Comparison of ENCODE assay signal across 8 cellular contexts in the genomic region with DNA sequence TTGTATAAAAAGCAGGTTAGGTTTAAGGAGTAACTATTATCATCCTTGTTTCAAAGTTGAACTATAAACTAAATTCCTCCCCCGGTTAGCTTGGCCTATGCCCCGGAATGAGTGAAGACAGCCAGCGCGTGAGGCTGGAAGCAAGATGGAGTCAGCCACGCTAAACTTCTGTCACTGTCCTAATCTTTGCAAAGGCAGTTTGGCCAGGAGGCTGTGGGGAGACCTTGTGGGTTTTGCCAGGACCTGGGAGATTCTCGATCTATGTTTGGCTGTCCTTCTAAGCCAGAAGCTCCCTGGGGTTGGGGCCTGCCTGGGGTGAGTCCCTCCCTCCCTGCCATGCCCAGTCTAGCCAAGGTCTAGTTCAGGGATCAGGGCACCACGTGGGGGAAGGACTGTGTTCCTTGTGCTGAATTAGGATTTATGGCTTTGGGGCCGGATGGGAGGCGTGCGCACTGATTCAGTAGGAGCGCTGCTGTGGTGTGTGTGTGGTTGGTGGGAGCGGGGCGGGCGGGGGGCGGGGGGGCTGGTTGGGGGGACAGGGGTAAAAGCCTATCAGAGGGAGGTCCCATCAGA. TPM values are rescaled to one million over a fixed set of nuclear protein-coding genes. Genes with fewer than 3 reads are reported as not detected.
DNase-seq lines count a peak whose midpoint lies in the region; ATAC-seq and TF ChIP-seq lines count a peak whose summit lies in the region.

No MANE protein-coding gene starts in this region.

- no peak for TF ChIP-seq POLR2A in tibial nerve (IDR thresholded peaks at IDR 0.05)

- peak overlapping the region; percentile 81 for H3K56ac ChIP-seq in mesendoderm (ENCODE audit: low read length)

- H2AFZ ChIP-seq in GM23248, result peak overlapping the region; percentile 81

- no peak for TF ChIP-seq CTCF in choroid plexus epithelial cell (conservative IDR thresholded peaks at IDR 0.05; ENCODE audit: low read depth, low read length)
- no peak for TF ChIP-seq CTCF in tibial nerve (IDR thresholded peaks at IDR 0.05)

- in situ Hi-C loops in GM23248 (cut with MboI), result no loop called here

- no peak overlapping the region for H3K23ac ChIP-seq in mesendoderm (ENCODE audit: low read length)

- H3K4me3 ChIP-seq in GM23248 (peak overlapping the region; percentile 83; the same call in 1 of the 2 replicates), choroid plexus epithelial cell (ENCODE audit: low read depth, low read length) (peak overlapping the region; percentile 67), mesendoderm (ENCODE audit: low read length) (no peak overlapping the region), tibial nerve (peak overlapping the region; percentile 57 to 93 (median 78))

- H3K9me3 ChIP-seq in GM23248 (ENCODE audit: low read depth) (no peaks in the 10 kb centered on the region), tibial nerve (no peaks in the 10 kb centered on the region)

- H3K4me1 Mint-ChIP-seq in T-cell, result peaks cover 13 to 26% (median 22%) of the 10 kb centered on the region in 3 donors

- no peak overlapping the region for H4K8ac ChIP-seq in mesendoderm (ENCODE audit: low read depth, low read length)

- no peaks in the 10 kb centered on the region for H3K36me3 Mint-ChIP-seq in T-cell

- H3K79me2 ChIP-seq in GM23248 (ENCODE audit: insufficient read depth) (peaks cover 9% of the 10 kb centered on the region; the same call in 1 of the 2 replicates), mesendoderm (ENCODE audit: control insufficient read depth, insufficient read depth, low read length) (peaks cover 28% of the 10 kb centered on the region)

- H2BK120ac ChIP-seq in mesendoderm (ENCODE audit: low read depth, low read length), result no peak overlapping the region

- no peak overlapping the region for H4K5ac ChIP-seq in mesendoderm (ENCODE audit: low read length)

- POLR2A ChIA-PET in T-cell (lab: Charles Lee), result no interaction called here

- no peaks in the 10 kb centered on the region for H3K27me3 Mint-ChIP-seq in T-cell

- H3K36me3 ChIP-seq in GM23248 (ENCODE audit: low read depth), result no peaks in the 10 kb centered on the region
- H3K36me3 ChIP-seq in mesendoderm (ENCODE audit: control insufficient read depth, insufficient read depth, low read length), result no peaks in the 10 kb centered on the region
- H3K36me3 ChIP-seq in tibial nerve, result no peaks in the 10 kb centered on the region

- no peaks in the 10 kb centered on the region for H3K9me3 Mint-ChIP-seq in T-cell

- 24 to 32% methylated on average over 12 to 15 of the region's 15 CpGs for WGBS in GM23248 (ENCODE audit: low coverage in 1 of 2, low lambda C conversion rate in 2 of 2, missing lambda C conversion rate in 2 of 2), 2 experiments
- WGBS in mesendoderm (ENCODE audit: extremely low coverage, insufficient coverage, low lambda C conversion rate), result no CpG with 5 or more reads among the region's 15 CpGs
- 21 to 29% methylated on average over 12 to 14 of the region's 15 CpGs for WGBS in tibial nerve, 2 donors

- H3K79me1 ChIP-seq in mesendoderm (ENCODE audit: low read length), result peaks cover 15% of the 10 kb centered on the region

- H3K4me2 ChIP-seq in GM23248 (ENCODE audit: unreplicated experiment) (peak overlapping the region; percentile 75), mesendoderm (ENCODE audit: low read length) (no peak overlapping the region)

- TF ChIP-seq EP300 in tibial nerve (IDR thresholded peaks at IDR 0.05), result peak in 1 of 2 donors; percentile 64

- H3K27me3 ChIP-seq in GM23248 (replicated peaks; ENCODE audit: insufficient read depth) (no peaks in the 10 kb centered on the region), mesendoderm (ENCODE audit: insufficient read depth, low read length, poor library complexity) (no peaks in the 10 kb centered on the region), tibial nerve (no peaks in the 10 kb centered on the region)

- no peak overlapping the region for H2BK15ac ChIP-seq in mesendoderm (replicated peaks; ENCODE audit: low read depth)

- no peaks in the 10 kb centered on the region for H4K20me1 ChIP-seq in GM23248 (ENCODE audit: insufficient read depth)

- DNase-seq in GM23248, result peak; percentile 52
- DNase-seq in T-cell, result peak in 6 of 34 experiments; percentile 3 to 58 (median 16)
- DNase-seq in choroid plexus epithelial cell (ENCODE audit: low read depth), result peak; percentile 22
- DNase-seq in mesendoderm, result no peak
- DNase-seq in tibial nerve (ENCODE audit: low spot score in 2 of 2), result peak in 1 of 2 donors; percentile 23
- DNase-seq in NCI-H345 (lab: John Stamatoyannopoulos, UW), result no peak

- H2AK5ac ChIP-seq in mesendoderm (ENCODE audit: low read length), result no peak overlapping the region

- H3K4me3 Mint-ChIP-seq in T-cell, result peak overlapping the region; percentile 76 to 88 (median 79)

- H3K18ac ChIP-seq in mesendoderm (ENCODE audit: low read length), result peak overlapping the region; percentile 95

- H3K4me1 ChIP-seq in GM23248 (ENCODE audit: insufficient read depth) (peaks cover 5% of the 10 kb centered on the region; the same call in 1 of the 2 replicates), mesendoderm (ENCODE audit: control insufficient read depth, low read depth, low read length) (peaks cover 4% of the 10 kb centered on the region), tibial nerve (peaks cover 0 to 30% (median 17%) of the 10 kb centered on the region in 4 donors)

- ATAC-seq in T-cell (replicated peaks in 1 of 4) (peak; percentile 2 to 11 (median 8)), GM21723 (IDR thresholded peaks at IDR 0.05; ENCODE audit: unreplicated experiment) (no peak), HG03175 (IDR thresholded peaks at IDR 0.05; ENCODE audit: unreplicated experiment) (no peak)

- no peak overlapping the region for H2BK5ac ChIP-seq in mesendoderm (ENCODE audit: low read length)

- H3K27ac ChIP-seq in GM23248, result peak overlapping the region; percentile 35
- H3K27ac ChIP-seq in mesendoderm (ENCODE audit: low read depth, low read length), result no peak overlapping the region
- peak overlapping the region; percentile 76 to 99 (median 96) for H3K27ac ChIP-seq in tibial nerve

- no peak overlapping the region for H3K4ac ChIP-seq in mesendoderm (ENCODE audit: low read depth, low read length)

- H3K9me2 ChIP-seq in GM23248 (ENCODE audit: insufficient read depth), result no peaks in the 10 kb centered on the region

- H3K27ac Mint-ChIP-seq in T-cell, result peak overlapping the region; percentile 94

- H3F3A ChIP-seq in GM23248 (ENCODE audit: insufficient read depth), result peaks cover 12% of the 10 kb centered on the region; the same call in 1 of the 2 replicates

- CTCF ChIA-PET in T-cell (lab: Charles Lee), result interaction anchor here in 1 of 2 donors (0.5 kb wide), 1 partner anchor 33 kb away, joined by 4 read pairs; no protein-coding TSS in a partner anchor

- peak overlapping the region; percentile 84 for H3K9ac ChIP-seq in GM23248
- peak overlapping the region; percentile 67 for H3K9ac ChIP-seq in mesendoderm (ENCODE audit: low read length)

RNA-seq across cellular contexts. Expression of a gene that starts 0.9 kb away (rescaled TPM):
- total RNA-seq in GM23248 (2014; rRNA removed; shearing (Covaris generic)), result 3.7 and 8.6 TPM in 2 replicates
- polyA plus RNA-seq in GM23248 (2016; fragmentation: Nextera tagmentation; extraction: Ambion mirVana), result 6.6 and 7.0 TPM in 2 replicates
- 1 to 10 TPM; 1.2 to 6.9 (median 3.3) TPM for total RNA-seq in T-cell
- polyA plus RNA-seq in mesendoderm (2013, experiment 1 of 2), result 29.8 TPM
- polyA plus RNA-seq in mesendoderm (2013, experiment 2 of 2), result 29.0 TPM
- total RNA-seq in tibial nerve, result 10 to 100 TPM; 14.6 to 35.7 (median 17.1) TPM

Comparison
In these comparisons a context has a peak if more than half of its experiments do, and no peak if none do; other contexts are left out.
1. DNase-seq: peak in GM23248 (single experiment) and choroid plexus epithelial cell (single experiment); none in mesendoderm (single experiment) and NCI-H345 (single experiment).
2. ATAC-seq: peak in T-cell (4 of 4); none in GM21723 (single experiment) and HG03175 (single experiment).